ENCODE assay signal across 15 cellular contexts in the genomic region with DNA sequence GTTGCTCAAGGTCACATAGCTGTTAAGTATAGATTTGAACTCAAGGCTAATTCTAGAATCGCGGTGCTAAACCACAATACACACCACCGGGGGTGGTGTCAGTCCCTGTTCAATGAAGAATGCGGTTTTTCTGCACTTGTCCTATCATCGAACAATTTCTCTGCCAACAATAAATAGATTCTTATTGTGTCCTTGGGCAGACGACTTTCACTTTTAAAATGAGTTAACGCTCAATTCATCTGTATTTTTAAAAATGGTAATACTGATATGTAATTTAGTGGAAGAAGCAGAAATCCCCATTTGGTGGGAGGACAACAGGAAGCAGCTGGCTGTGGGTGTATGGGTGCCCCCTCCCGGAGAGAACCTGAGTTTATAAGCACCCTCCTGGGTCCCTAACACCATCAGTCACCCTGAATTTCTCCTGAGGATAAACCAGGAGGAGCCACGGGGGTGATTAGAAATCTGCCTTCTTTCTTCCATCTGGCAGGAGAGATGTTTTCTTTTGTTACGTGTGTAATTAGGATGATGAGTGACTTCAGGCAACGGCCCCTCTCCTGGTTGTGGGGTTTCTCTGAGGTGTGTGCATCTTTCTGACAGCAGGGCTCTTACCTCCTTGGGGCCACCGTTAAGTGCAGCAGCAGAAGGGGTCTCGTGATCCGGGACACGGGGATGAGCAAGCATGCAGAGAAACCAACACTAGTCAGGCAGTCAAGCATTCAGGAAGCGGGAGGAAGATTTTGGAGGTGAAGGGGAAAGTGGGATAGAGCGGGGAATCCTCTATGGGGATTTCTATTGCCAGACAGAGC.
A peak's percentile ranks its signal among the peaks of the same experiment; 100 is the strongest.
DNase-seq lines count a peak whose midpoint lies in the region; ATAC-seq and TF ChIP-seq lines count a peak whose summit lies in the region.
"Had no signal": no experiment of that assay in that cellular context is flagged by ENCODE, and none has a peak within 500 bp of the region (broad histone marks: within the 10 kb centered on the region; RNA-seq: fewer than 3 reads in every experiment).

No MANE protein-coding gene starts in this region.

- no peak for TF ChIP-seq CTCF in Loucy (conservative IDR thresholded peaks at IDR 0.05; ENCODE audit: low read length)

- no peaks in the 10 kb centered on the region for H3K36me3 ChIP-seq in Loucy (ENCODE audit: insufficient read depth, low read length)
- H3K36me3 ChIP-seq: thoracic aorta had no signal

- no peak overlapping the region for H3K4me3 ChIP-seq in Loucy (ENCODE audit: low read length, poor library complexity, severe bottlenecking)
- H3K4me3 ChIP-seq: thoracic aorta had no signal

- DNase-seq in naive B cell = no peak
- DNase-seq in NCI-H187 (lab: John Stamatoyannopoulos, UW) = no peak
- no peak for DNase-seq in NCI-H1048 (lab: John Stamatoyannopoulos, UW)
- DNase-seq in NCI-H146 treated with DMSO at 0.1 percent for 48 hours (lab: John Stamatoyannopoulos, UW; ENCODE audit: unreplicated experiment) = no peak
- DNase-seq: activated CD4-positive, alpha-beta T cell treated with anti-CD3 and anti-CD28 coated beads, Interleukin-2, amount 50 U/mL, for 4 hours; anterior cingulate cortex; DND-41; erythroblast; islet precursor cell had no signal

- peaks cover 12% of the 10 kb centered on the region for H3K4me1 ChIP-seq in Loucy (ENCODE audit: insufficient read depth, low read length, poor library complexity, severe bottlenecking)

- no peak overlapping the region for H3K9ac ChIP-seq in Loucy (ENCODE audit: low read depth, low read length, poor library complexity, severe bottlenecking)

- H3K27me3 Mint-ChIP-seq in naive B cell = no peaks in the 10 kb centered on the region

- H4K20me1 ChIP-seq in Loucy (ENCODE audit: insufficient read depth, low read length, poor library complexity, severe bottlenecking) = no peaks in the 10 kb centered on the region

- H3K9me3 Mint-ChIP-seq in naive B cell = peaks cover 0 to 13% (median 3%) of the 10 kb centered on the region in 7 donors

- peak; percentile 50 for ATAC-seq in GM18498 (IDR thresholded peaks at IDR 0.05; ENCODE audit: unreplicated experiment)
- ATAC-seq in GM21717 (IDR thresholded peaks at IDR 0.05; ENCODE audit: unreplicated experiment) = peak; percentile 60
- peak in 1 of 2 donors; percentile 49 for ATAC-seq in naive B cell (ENCODE audit: low read depth in 2 of 2)
- ATAC-seq in GM18907 (IDR thresholded peaks at IDR 0.05; ENCODE audit: unreplicated experiment) = no peak

- H3K4me3 Mint-ChIP-seq in naive B cell = peak overlapping the region in 4 of 8 donors; percentile 31 to 81 (median 60)
- H3K4me3 Mint-ChIP-seq: neural crest cell had no signal

- peaks cover 10 to 21% (median 14%) of the 10 kb centered on the region in 3 donors for H3K4me1 Mint-ChIP-seq in naive B cell

- peaks cover 4% of the 10 kb centered on the region; the same call in 1 of the 2 replicates for H3K9me3 ChIP-seq in Loucy (ENCODE audit: insufficient read depth, low read depth, low read length)
- H3K9me3 ChIP-seq: thoracic aorta had no signal

- peak overlapping the region in 4 of 6 donors; percentile 16 to 65 (median 50) for H3K27ac Mint-ChIP-seq in naive B cell

- H3K9me2 ChIP-seq in Loucy (replicated peaks; ENCODE audit: low read depth, low read length) = no peaks in the 10 kb centered on the region

- H3F3A ChIP-seq in Loucy (ENCODE audit: low read depth) = no peaks in the 10 kb centered on the region

- H3K79me2 ChIP-seq in Loucy (ENCODE audit: insufficient read depth, low read length) = peaks cover 33% of the 10 kb centered on the region; the same call in 1 of the 2 replicates

- peak overlapping the region; percentile 30 for H3K4me2 ChIP-seq in Loucy (ENCODE audit: low read depth, low read length, poor library complexity, severe bottlenecking)

- no peak overlapping the region for H2AFZ ChIP-seq in Loucy (ENCODE audit: low read length)

- H3K27me3 ChIP-seq in Loucy (ENCODE audit: insufficient read depth, low read length, poor library complexity, severe bottlenecking) = no peaks in the 10 kb centered on the region

- H3K36me3 Mint-ChIP-seq in naive B cell = no peaks in the 10 kb centered on the region
